ENCODE assay signal across 8 cellular contexts in genomic region chr9:93577045-93577939, GRCh38. TPM values are rescaled to one million over a fixed set of nuclear protein-coding genes. Genes with fewer than 3 reads are reported as not detected.
DNase-seq lines count a peak whose midpoint lies in the region; ATAC-seq and TF ChIP-seq lines count a peak whose summit lies in the region.

No MANE protein-coding gene starts in this region.

- H3K36me3 Mint-ChIP-seq in brain = peaks cover 4% of the 10 kb centered on the region
- no peaks in the 10 kb centered on the region for H3K36me3 Mint-ChIP-seq in stimulated activated memory B cell treated with anti-CD40 and anti-IgM and Interleukin-4, amounts not matched to agents 10 μg/mL and 1 μg/mL and 100 μg/mL, for 72 hours

- peaks cover 70% of the 10 kb centered on the region for H3K4me1 Mint-ChIP-seq in brain
- peaks cover 60% of the 10 kb centered on the region for H3K4me1 Mint-ChIP-seq in stimulated activated memory B cell treated with anti-CD40 and anti-IgM and Interleukin-4, amounts not matched to agents 10 μg/mL and 1 μg/mL and 100 μg/mL, for 72 hours

- H3K4me3 ChIP-seq in BJ (ENCODE audit: low read depth, low read length) (peak overlapping the region; percentile 74), NB4 (ENCODE audit: low read depth, low read length) (peak overlapping the region; percentile 49)

- H3K27ac Mint-ChIP-seq in brain = peak overlapping the region; percentile 89 to 96 (median 94)
- peak overlapping the region; percentile 70 for H3K27ac Mint-ChIP-seq in stimulated activated memory B cell treated with anti-CD40 and anti-IgM and Interleukin-4, amounts not matched to agents 10 μg/mL and 1 μg/mL and 100 μg/mL, for 72 hours

- peak; percentile 15 for ATAC-seq in GM19351 (IDR thresholded peaks at IDR 0.05; ENCODE audit: unreplicated experiment)
- peak; percentile 13 for ATAC-seq in stimulated activated memory B cell treated with anti-CD40 and anti-IgM and Interleukin-4, amounts not matched to agents 10 μg/mL and 1 μg/mL and 100 μg/mL, for 72 hours
- no peak for ATAC-seq in HG02870 (IDR thresholded peaks at IDR 0.05; ENCODE audit: unreplicated experiment)
- no peak for ATAC-seq in GM21717 (IDR thresholded peaks at IDR 0.05; ENCODE audit: unreplicated experiment)

- H3K9me3 Mint-ChIP-seq in brain = peaks cover 0 to 7% (median 0%) of the 10 kb centered on the region in 5 experiments
- H3K9me3 Mint-ChIP-seq in stimulated activated memory B cell treated with anti-CD40 and anti-IgM and Interleukin-4, amounts not matched to agents 10 μg/mL and 1 μg/mL and 100 μg/mL, for 72 hours = no peaks in the 10 kb centered on the region

- DNase-seq in BJ (ENCODE audit: low read depth) (no peak), NB4 (ENCODE audit: low read depth) (peak; percentile 47), islet precursor cell (peak; percentile 66)

- peaks cover 5% of the 10 kb centered on the region for H3K27me3 Mint-ChIP-seq in brain
- H3K27me3 Mint-ChIP-seq in stimulated activated memory B cell treated with anti-CD40 and anti-IgM and Interleukin-4, amounts not matched to agents 10 μg/mL and 1 μg/mL and 100 μg/mL, for 72 hours = no peaks in the 10 kb centered on the region

- POLR2A ChIA-PET in BJ (lab: Charles Lee) = no interaction called here

- H3K27me3 ChIP-seq in BJ (ENCODE audit: control insufficient read depth, insufficient read depth, low read length) = no peaks in the 10 kb centered on the region

- TF ChIP-seq CTCF in BJ (IDR thresholded peaks at IDR 0.05; ENCODE audit: insufficient read depth, low read depth, low read length) (no peak), NB4 (IDR thresholded peaks at IDR 0.05; ENCODE audit: low read depth, low read length) (no peak), brain (conservative IDR thresholded peaks at IDR 0.05) (no peak)

- CTCF ChIA-PET in BJ (lab: Yijun Ruan, JAX) = no interaction called here

- no peaks in the 10 kb centered on the region; the same call in 1 of the 2 replicates for H3K36me3 ChIP-seq in BJ (ENCODE audit: control insufficient read depth, insufficient read depth, low read length)

- peak overlapping the region; percentile 87 to 93 (median 90) for H3K4me3 Mint-ChIP-seq in brain
- H3K4me3 Mint-ChIP-seq in stimulated activated memory B cell treated with anti-CD40 and anti-IgM and Interleukin-4, amounts not matched to agents 10 μg/mL and 1 μg/mL and 100 μg/mL, for 72 hours = peak overlapping the region; percentile 77

- TF ChIP-seq POLR2A in NB4 (IDR thresholded peaks at IDR 0.05; ENCODE audit: extremely low read depth, insufficient read length) = peak; percentile 6

RNA-seq across cellular contexts. Expression of gene PHF2, which starts 0.9 kb away (rescaled TPM):
- polyA plus RNA-seq in BJ (2011; rRNA removed) = 6.5 and 9.4 TPM in 2 replicates
- polyA minus RNA-seq in BJ (2011; rRNA and poly(A)+ RNA removed) = 4.7 and 4.8 TPM in 2 replicates
- 63.6 TPM for polyA plus RNA-seq in brain (ENCODE audit: insufficient read depth, low read depth, low replicate concordance)

Comparison
In these comparisons a context has a peak if more than half of its experiments do, and no peak if none do; other contexts are left out.
1. ATAC-seq: peak in GM19351 (single experiment) and stimulated activated memory B cell treated with anti-CD40 and anti-IgM and Interleukin-4, amounts not matched to agents 10 μg/mL and 1 μg/mL and 100 μg/mL, for 72 hours (single experiment); none in HG02870 (single experiment) and GM21717 (single experiment).